Comparison of ENCODE assay signal across 12 cellular contexts in genomic region chr7:77328669-77329068, GRCh38.
DNase-seq lines count a peak whose midpoint lies in the region; ATAC-seq, FAIRE-seq and TF ChIP-seq lines count a peak whose summit lies in the region.
"Had no signal": no experiment of that assay in that cellular context is flagged by ENCODE, and none has a peak within 500 bp of the region (broad histone marks: within the 10 kb centered on the region; RNA-seq: fewer than 3 reads in every experiment).

No MANE protein-coding gene starts in this region.

- no peaks in the 10 kb centered on the region for H3K27me3 ChIP-seq in adipocyte (replicated peaks; ENCODE audit: control insufficient read depth, insufficient read depth, low read length)
- no peaks in the 10 kb centered on the region for H3K27me3 ChIP-seq in muscle layer of colon (ENCODE audit: control insufficient read depth in 1 of 2, insufficient read depth in 2 of 2, low read length in 2 of 2)
- H3K27me3 ChIP-seq in pancreas = no peaks in the 10 kb centered on the region
- H3K27me3 ChIP-seq: left lung had no signal

- intact Hi-C loops in pancreas (cut with DNase I) = no loop called here

- H3K4me1 ChIP-seq in adipocyte (ENCODE audit: control insufficient read depth, insufficient read depth, low read length) (peaks cover 56% of the 10 kb centered on the region), muscle layer of colon (ENCODE audit: insufficient read depth, low read length) (peaks cover 65% of the 10 kb centered on the region), pancreas (no peaks in the 10 kb centered on the region)

- TF ChIP-seq CTCF in pancreas (IDR thresholded peaks at IDR 0.05) = no peak

- FAIRE-seq in pancreas (lab: Jason Lieb, UNC) = no peak

- ATAC-seq in pancreas (no peak), HG03039 (IDR thresholded peaks at IDR 0.05; ENCODE audit: unreplicated experiment) (no peak)
- ATAC-seq: HCT116, left lung had no signal

- H3K27ac ChIP-seq in muscle layer of colon (ENCODE audit: low read depth, low read length) = peak overlapping the region; percentile 87
- H3K27ac ChIP-seq in pancreas = no peak overlapping the region

- H3K9me3 ChIP-seq in adipocyte (ENCODE audit: control insufficient read depth, low read length) = no peaks in the 10 kb centered on the region
- H3K9me3 ChIP-seq in muscle layer of colon (ENCODE audit: low read length) = no peaks in the 10 kb centered on the region
- no peaks in the 10 kb centered on the region for H3K9me3 ChIP-seq in pancreas
- H3K9me3 ChIP-seq: left lung had no signal

- no peaks in the 10 kb centered on the region for H3K36me3 ChIP-seq in adipocyte (ENCODE audit: control insufficient read depth, insufficient read depth, low read length, severe bottlenecking)
- H3K36me3 ChIP-seq in muscle layer of colon (ENCODE audit: insufficient read depth, low read length) = no peaks in the 10 kb centered on the region
- H3K36me3 ChIP-seq in pancreas = no peaks in the 10 kb centered on the region

- H3K9ac ChIP-seq in adipocyte (ENCODE audit: low read length) (peak overlapping the region; percentile 81), muscle layer of colon (ENCODE audit: low read length) (no peak overlapping the region)

- WGBS in pancreas, 2 donors = 83 to 84% methylated on average over 1 of the region's 1 CpG

- H3K4me3 ChIP-seq in adipocyte (ENCODE audit: low read length) = peak overlapping the region; percentile 70
- no peak overlapping the region for H3K4me3 ChIP-seq in muscle layer of colon (ENCODE audit: low read depth in 1 of 2, low read length in 2 of 2)
- no peak overlapping the region for H3K4me3 ChIP-seq in pancreas
- H3K4me3 ChIP-seq: left lung had no signal

- DNase-seq in AG08395 (ENCODE audit: low spot score) (peak; percentile 65), HT1080 (ENCODE audit: low read depth) (peak; percentile 62), adipocyte (ENCODE audit: low read depth) (peak; percentile 54), pancreas (no peak), KG1 (lab: John Stamatoyannopoulos, UW) (no peak), NCI-H187 (lab: John Stamatoyannopoulos, UW) (no peak)
- DNase-seq: endodermal cell; left lung; stimulated activated naive CD4-positive, alpha-beta T cell treated with Interleukin-2 at 50 U/mL for 16 hours had no signal

Comparison
In these comparisons a context has a peak if more than half of its experiments do, and no peak if none do; other contexts are left out.
1. DNase-seq: peak in AG08395 (single experiment), HT1080 (single experiment) and adipocyte (single experiment); none in pancreas (0 of 6), KG1 (single experiment) and NCI-H187 (0 of 2).